15 cellular contexts compared by ENCODE assay signal in the genomic region with DNA sequence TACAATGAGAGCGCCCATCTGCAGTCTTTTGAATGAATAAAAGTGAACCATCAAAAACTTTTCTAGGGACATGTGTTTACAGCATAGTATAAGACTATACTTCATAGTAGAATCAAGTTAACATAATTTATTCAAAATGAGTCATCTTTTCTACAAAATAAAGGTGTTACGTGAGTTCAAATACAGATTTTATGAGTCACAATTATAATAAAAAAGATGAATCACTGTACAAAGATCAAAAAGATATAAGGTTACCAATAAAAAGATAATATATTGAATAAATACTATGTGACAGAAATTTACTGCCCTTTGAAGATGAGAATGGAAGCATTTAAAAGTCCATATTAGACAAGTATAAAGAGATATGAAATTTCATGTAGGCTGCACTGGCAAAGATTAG. TPM values are rescaled to one million over a fixed set of nuclear protein-coding genes. Genes with fewer than 3 reads are reported as not detected.
DNase-seq lines count a peak whose midpoint lies in the region; ATAC-seq, FAIRE-seq and TF ChIP-seq lines count a peak whose summit lies in the region.
"Had no signal": no experiment of that assay in that cellular context is flagged by ENCODE, and none has a peak within 500 bp of the region (broad histone marks: within the 10 kb centered on the region; RNA-seq: fewer than 3 reads in every experiment).

No MANE protein-coding gene starts in this region.

- peaks cover 24% of the 10 kb centered on the region for H3K4me1 ChIP-seq in PC-9 (replicated peaks; ENCODE audit: insufficient read depth)
- H3K4me1 ChIP-seq in keratinocyte (ENCODE audit: control insufficient read depth, extremely low read depth, insufficient read depth, low read length) = peaks cover 39% of the 10 kb centered on the region
- H3K4me1 ChIP-seq in upper lobe of right lung = no peaks in the 10 kb centered on the region

- peaks cover 4% of the 10 kb centered on the region for H3K9me3 Mint-ChIP-seq in activated naive CD4-positive, alpha-beta T cell treated with anti-CD3 and anti-CD28 coated beads, Interleukin-2, amount 50 U/mL, for 24 hours
- H3K9me3 Mint-ChIP-seq: activated naive CD8-positive, alpha-beta T cell treated with anti-CD3 and anti-CD28 coated beads, Interleukin-2, amount 10 ng/mL, durations not matched to agents 7 days and 5 days had no signal

- H3K9ac ChIP-seq in keratinocyte (ENCODE audit: control insufficient read depth, extremely low read depth, insufficient read depth, low read length) = no peak overlapping the region

- dilution Hi-C loops in keratinocyte (cut with MboI; ENCODE audit: extremely low pct_ligation_motif_present, low sequenced_read_pairs) = no loop called here

- POLR2A ChIA-PET in PC-9 (lab: Charles Lee; ENCODE audit: unreplicated experiment) = no interaction called here

- H3K36me3 Mint-ChIP-seq in activated naive CD4-positive, alpha-beta T cell treated with anti-CD3 and anti-CD28 coated beads, Interleukin-2, amount 50 U/mL, for 24 hours = peaks cover 9% of the 10 kb centered on the region

- no peaks in the 10 kb centered on the region for H3K9me2 ChIP-seq in PC-9 (ENCODE audit: insufficient read depth)

- ATAC-seq in upper lobe of right lung (no peak), HG02623 (IDR thresholded peaks at IDR 0.05; ENCODE audit: unreplicated experiment) (no peak)

- H3K9me3 ChIP-seq in PC-9 (ENCODE audit: insufficient read depth, low read depth) = no peaks in the 10 kb centered on the region
- no peaks in the 10 kb centered on the region for H3K9me3 ChIP-seq in keratinocyte (ENCODE audit: control insufficient read depth, low read depth, low read length)
- H3K9me3 ChIP-seq in upper lobe of right lung = no peaks in the 10 kb centered on the region

- H3K27me3 ChIP-seq in PC-9 (ENCODE audit: insufficient read depth, low read depth) = no peaks in the 10 kb centered on the region
- no peaks in the 10 kb centered on the region for H3K27me3 ChIP-seq in keratinocyte (ENCODE audit: control insufficient read depth, extremely low read depth, insufficient read depth, low read length)
- no peaks in the 10 kb centered on the region for H3K27me3 ChIP-seq in upper lobe of right lung

- intact Hi-C loops in PC-9 (cut with micrococcal nuclease; ENCODE audit: unreplicated experiment) (no loop called here), upper lobe of right lung (cut with DNase I) (no loop called here)

- peaks cover 60% of the 10 kb centered on the region for H3K4me1 Mint-ChIP-seq in activated naive CD4-positive, alpha-beta T cell treated with anti-CD3 and anti-CD28 coated beads, Interleukin-2, amount 50 U/mL, for 24 hours

- H3K9me1 ChIP-seq in keratinocyte (ENCODE audit: control insufficient read depth, extremely low read depth, insufficient read depth, low read length) = peaks cover 5% of the 10 kb centered on the region

- peaks cover 4% of the 10 kb centered on the region for H3K36me3 ChIP-seq in PC-9 (ENCODE audit: low read depth)
- H3K36me3 ChIP-seq in keratinocyte (ENCODE audit: control insufficient read depth in 2 of 2, extremely low read depth in 1 of 2, insufficient read depth in 2 of 2, low read length in 2 of 2) = no peaks in the 10 kb centered on the region
- H3K36me3 ChIP-seq in upper lobe of right lung = peaks cover 13% of the 10 kb centered on the region

- H2AFZ ChIP-seq in PC-9 (no peak overlapping the region), keratinocyte (ENCODE audit: control insufficient read depth, low read length) (no peak overlapping the region)

- H4K20me1 ChIP-seq in PC-9 (ENCODE audit: insufficient read depth) = no peaks in the 10 kb centered on the region; the same call in 1 of the 2 replicates
- H4K20me1 ChIP-seq in keratinocyte (ENCODE audit: control insufficient read depth, extremely low read depth, insufficient read depth, low read length) = peaks cover 6% of the 10 kb centered on the region

- peak overlapping the region; percentile 52 for H3K27ac ChIP-seq in PC-9
- peak overlapping the region; percentile 46 for H3K27ac ChIP-seq in keratinocyte (ENCODE audit: control insufficient read depth, insufficient read depth, low read length)
- peak overlapping the region; percentile 91 for H3K27ac ChIP-seq in upper lobe of right lung

- peaks cover 52% of the 10 kb centered on the region for H3K79me2 ChIP-seq in PC-9 (ENCODE audit: low read depth)
- peaks cover 54% of the 10 kb centered on the region for H3K79me2 ChIP-seq in keratinocyte (ENCODE audit: control insufficient read depth, insufficient read depth, low read length)

- H3K4me2 ChIP-seq in PC-9 (peak overlapping the region; percentile 84), keratinocyte (ENCODE audit: control insufficient read depth, extremely low read depth, insufficient read depth, low read depth, low read length) (peak overlapping the region; percentile 85)

- no peak for TF ChIP-seq CTCF in PC-9 (conservative IDR thresholded peaks at IDR 0.05)
- TF ChIP-seq CTCF in keratinocyte (optimal IDR thresholded peaks at IDR 0.05 in 1 of 3, IDR thresholded peaks at IDR 0.05 in 1 of 3, conservative IDR thresholded peaks at IDR 0.05 in 1 of 3; ENCODE audit: extremely low read depth in 1 of 3, insufficient read depth in 2 of 3, low read length in 3 of 3) = no peak
- TF ChIP-seq CTCF in upper lobe of right lung (IDR thresholded peaks at IDR 0.05) = no peak

- peak overlapping the region; percentile 87 for H3K27ac Mint-ChIP-seq in activated naive CD4-positive, alpha-beta T cell treated with anti-CD3 and anti-CD28 coated beads, Interleukin-2, amount 50 U/mL, for 24 hours
- H3K27ac Mint-ChIP-seq: activated naive CD8-positive, alpha-beta T cell treated with anti-CD3 and anti-CD28 coated beads, Interleukin-2, amount 10 ng/mL, durations not matched to agents 7 days and 5 days had no signal

- no peaks in the 10 kb centered on the region for H3F3A ChIP-seq in PC-9 (ENCODE audit: insufficient read depth, low read depth)

- H3K4me3 ChIP-seq in PC-9 (no peak overlapping the region), keratinocyte (ENCODE audit: control insufficient read depth in 2 of 3, extremely low read depth in 1 of 3, insufficient read depth in 2 of 3, low read depth in 1 of 3, low read length in 3 of 3) (no peak overlapping the region), upper lobe of right lung (peak overlapping the region; percentile 93)

- FAIRE-seq in keratinocyte (lab: Jason Lieb, UNC) = no peak

- CTCF ChIA-PET in PC-9 (lab: Charles Lee) = no interaction called here

- DNase-seq in activated naive CD4-positive, alpha-beta T cell treated with Interleukin-2 at 50 U/mL for 16 hours = no peak
- peak in 1 of 2 experiments; percentile 77 for DNase-seq in PC-9
- no peak for DNase-seq in keratinocyte (ENCODE audit: low read depth, low spot score)
- DNase-seq in upper lobe of right lung = no peak
- no peak for DNase-seq in stimulated activated CD4-positive, alpha-beta T cell treated with anti-CD3 and anti-CD28 coated beads, Interleukin-2, amount 100 ng/mL, for 48 hours
- DNase-seq in NCI-H226 = no peak
- DNase-seq: activated CD4-positive, alpha-beta T cell treated with anti-CD3 and anti-CD28 coated beads for 4 hours; activated naive CD8-positive, alpha-beta T cell treated with anti-CD3 and anti-CD28 coated beads, Interleukin-2, amount 10 ng/mL, durations not matched to agents 7 days and 5 days; C1 segment of cervical spinal cord; foreskin melanocyte; NCI-H1105; NCI-H774; nucleus accumbens had no signal

- peak overlapping the region; percentile 64 for H3K4me3 Mint-ChIP-seq in activated naive CD4-positive, alpha-beta T cell treated with anti-CD3 and anti-CD28 coated beads, Interleukin-2, amount 50 U/mL, for 24 hours
- H3K4me3 Mint-ChIP-seq: activated naive CD8-positive, alpha-beta T cell treated with anti-CD3 and anti-CD28 coated beads, Interleukin-2, amount 10 ng/mL, durations not matched to agents 7 days and 5 days had no signal

- no TSS peak for BruUV-seq in PC-9 (replicated peaks; lab: Mats Ljungman, UMichigan)

- H3K27me3 Mint-ChIP-seq in activated naive CD4-positive, alpha-beta T cell treated with anti-CD3 and anti-CD28 coated beads, Interleukin-2, amount 50 U/mL, for 24 hours = no peaks in the 10 kb centered on the region

RNA-seq across cellular contexts. Expression of a gene that starts 2.8 kb away (rescaled TPM):
- total RNA-seq in PC-9 (2021) (13.8 and 15.2 TPM in 2 replicates), upper lobe of right lung (119 TPM)
- 16.0 to 28.3 TPM (median 17.2 TPM) in 3 replicates for polyA plus RNA-seq in keratinocyte
- 63.5 TPM for polyA plus RNA-seq in keratinocyte (2011; ENCODE audit: low read depth)
- 11.0 and 20.7 TPM in 2 replicates for polyA plus RNA-seq in keratinocyte (2011; cell fraction: cytosol; rRNA removed)
- polyA plus RNA-seq in keratinocyte (2011; cell fraction: nucleus; rRNA removed) = 17.1 and 24.7 TPM in 2 replicates
- 11.7 and 26.1 TPM in 2 replicates for polyA plus RNA-seq in keratinocyte (2012; ENCODE audit: low replicate concordance)
- polyA minus RNA-seq in keratinocyte = 5.1 to 14.5 TPM (median 9.5 TPM) in 3 replicates
- 7.1 TPM for polyA minus RNA-seq in keratinocyte (2011; cell fraction: cytosol; rRNA and poly(A)+ RNA removed)
- 5.4 and 8.8 TPM in 2 replicates for polyA minus RNA-seq in keratinocyte (2011; cell fraction: nucleus; rRNA and poly(A)+ RNA removed)
